24 cellular contexts compared by ENCODE assay signal in genomic region chr2:207108440-207108839, GRCh38. TPM values are rescaled to one million over a fixed set of nuclear protein-coding genes. Genes with fewer than 3 reads are reported as not detected.
DNase-seq lines count a peak whose midpoint lies in the region; ATAC-seq lines count a peak whose summit lies in the region.
"Had no signal": no experiment of that assay in that cellular context is flagged by ENCODE, and none has a peak within 500 bp of the region (broad histone marks: within the 10 kb centered on the region; RNA-seq: fewer than 3 reads in every experiment).

No MANE protein-coding gene starts in this region.

- no peak for ATAC-seq in GM19452 (IDR thresholded peaks at IDR 0.05; ENCODE audit: unreplicated experiment)
- ATAC-seq: A549, GM12878, GM23338 had no signal

- DNase-seq in NCI-H69 (lab: John Stamatoyannopoulos, UW), result peak; percentile 35
- peak; percentile 42 for DNase-seq in cerebellar cortex (ENCODE audit: low spot score)
- peak; percentile 56 for DNase-seq in inferior parietal cortex (ENCODE audit: extremely low spot score)
- DNase-seq in medulla oblongata (ENCODE audit: extremely low spot score), result no peak
- no peak for DNase-seq in NCI-H2196 treated with DMSO at 0.1 percent for 48 hours (lab: John Stamatoyannopoulos, UW; ENCODE audit: unreplicated experiment)
- DNase-seq: C1 segment of cervical spinal cord; CD4-positive, alpha-beta memory T cell; GDM1; HFFc6; IMR-90; KG1; MG63; NCI-H1436; NCI-H187; NCI-H345; NCI-H510A treated with DMSO at 0.1 percent for 48 hours; NCI-H774; SIG-M5 had no signal

- H3K27ac ChIP-seq in temporal lobe (ENCODE audit: low read depth, low read length), result peak overlapping the region; percentile 80
- H3K27ac ChIP-seq: A549, SK-N-MC had no signal

RNA-seq across cellular contexts. Expression of gene KLF7, which starts 57.3 kb away (rescaled TPM):
- 77.0 TPM for total RNA-seq in temporal lobe

Comparison
In these comparisons a context has a peak if more than half of its experiments do, and no peak if none do; other contexts are left out.
1. DNase-seq: peak in NCI-H69 (single experiment), cerebellar cortex (single experiment) and inferior parietal cortex (single experiment); none in medulla oblongata (single experiment) and NCI-H2196 treated with DMSO at 0.1 percent for 48 hours (single experiment).